In the genomic region with DNA sequence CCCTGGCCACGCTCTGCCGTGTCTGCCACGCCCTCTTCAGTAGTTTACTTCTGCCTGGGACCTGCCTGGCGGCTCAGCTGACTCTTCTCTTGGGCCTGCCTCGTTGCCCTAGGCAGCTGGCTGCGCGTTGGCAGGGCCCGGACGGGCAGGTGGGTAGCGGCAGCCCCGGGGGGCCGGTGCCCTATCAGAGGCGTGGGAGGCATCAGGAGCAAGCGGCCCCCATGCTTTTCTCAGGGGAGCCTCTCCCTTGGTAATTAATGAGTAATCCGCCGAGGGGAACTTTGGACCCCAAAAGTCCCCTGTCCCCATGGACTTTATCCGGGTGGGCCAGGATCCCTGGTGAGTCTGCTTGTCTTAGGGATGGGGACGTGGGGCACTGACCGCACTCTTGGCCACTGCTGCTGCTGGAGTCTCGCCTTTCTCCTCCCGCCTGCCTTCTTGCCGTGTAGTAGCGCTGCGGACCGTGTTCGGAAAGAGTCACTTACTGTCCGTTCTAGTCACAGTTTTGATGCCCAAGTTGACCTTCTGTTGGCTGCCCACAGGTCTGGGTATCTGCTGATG, we compare ENCODE assay signal across 16 cellular contexts. TPM values are rescaled to one million over a fixed set of nuclear protein-coding genes. Genes with fewer than 3 reads are reported as not detected.
DNase-seq lines count a peak whose midpoint lies in the region; ATAC-seq and TF ChIP-seq lines count a peak whose summit lies in the region.
"Had no signal": no experiment of that assay in that cellular context is flagged by ENCODE, and none has a peak within 500 bp of the region (broad histone marks: within the 10 kb centered on the region; RNA-seq: fewer than 3 reads in every experiment).

No MANE protein-coding gene starts in this region.

- peaks cover 21% of the 10 kb centered on the region for H3K36me3 Mint-ChIP-seq in activated CD4-positive, alpha-beta T cell treated with anti-CD3 and anti-CD28 coated beads for 36 hours (ENCODE audit: low read depth)
- peaks cover 46% of the 10 kb centered on the region for H3K36me3 Mint-ChIP-seq in activated CD4-positive, alpha-beta T cell treated with anti-CD3 and anti-CD28 coated beads, Interleukin-2, amount 10 ng/mL, durations not matched to agents 24 days and 14 days (ENCODE audit: low read depth)
- peaks cover 11% of the 10 kb centered on the region for H3K36me3 Mint-ChIP-seq in WTC11
- peaks cover 7% of the 10 kb centered on the region for H3K36me3 Mint-ChIP-seq in stimulated activated effector memory CD8-positive, alpha-beta T cell treated with anti-CD3 and anti-CD28 coated beads, Interleukin-12 subunit alpha, Interleukin-12 subunit beta, amount 100 ng/mL, for 72 hours

- intact Hi-C loops in activated CD4-positive, alpha-beta T cell treated with anti-CD3 and anti-CD28 coated beads for 36 hours (cut with DNase I, micrococcal nuclease): loop anchor here in 1 of 2 experiments (10.0 kb wide), 1 partner anchor 334 kb away; the partner anchor contains the start of gene PRXL2B
- intact Hi-C loops in activated CD4-positive, alpha-beta T cell treated with anti-CD3 and anti-CD28 coated beads, Interleukin-2, amount 10 ng/mL, durations not matched to agents 24 days and 14 days (cut with micrococcal nuclease): no loop called here
- intact Hi-C loops in left colon (cut with DNase I, micrococcal nuclease): no loop called here

- peaks cover 56% of the 10 kb centered on the region for H3K4me1 Mint-ChIP-seq in activated CD4-positive, alpha-beta T cell treated with anti-CD3 and anti-CD28 coated beads for 36 hours
- peaks cover 21% of the 10 kb centered on the region for H3K4me1 Mint-ChIP-seq in activated CD4-positive, alpha-beta T cell treated with anti-CD3 and anti-CD28 coated beads, Interleukin-2, amount 10 ng/mL, durations not matched to agents 24 days and 14 days
- peaks cover 66% of the 10 kb centered on the region for H3K4me1 Mint-ChIP-seq in WTC11
- H3K4me1 Mint-ChIP-seq in stimulated activated effector memory CD8-positive, alpha-beta T cell treated with anti-CD3 and anti-CD28 coated beads, Interleukin-12 subunit alpha, Interleukin-12 subunit beta, amount 100 ng/mL, for 72 hours: peaks cover 50% of the 10 kb centered on the region

- H3K27ac Mint-ChIP-seq in activated CD4-positive, alpha-beta T cell treated with anti-CD3 and anti-CD28 coated beads for 36 hours: peak overlapping the region; percentile 73
- no peak overlapping the region for H3K27ac Mint-ChIP-seq in activated CD4-positive, alpha-beta T cell treated with anti-CD3 and anti-CD28 coated beads, Interleukin-2, amount 10 ng/mL, durations not matched to agents 24 days and 14 days
- H3K27ac Mint-ChIP-seq in WTC11: peak overlapping the region; percentile 84
- H3K27ac Mint-ChIP-seq in stimulated activated effector memory CD8-positive, alpha-beta T cell treated with anti-CD3 and anti-CD28 coated beads, Interleukin-12 subunit alpha, Interleukin-12 subunit beta, amount 100 ng/mL, for 72 hours: peak overlapping the region; percentile 84
- H3K27ac Mint-ChIP-seq: T-helper 2 cell treated with Interferon-gamma antibody and Interleukin-4, amounts not matched to agents 5 μg/mL and 100 μg/mL, for 36 hours had no signal

- POLR2A ChIA-PET in activated CD4-positive, alpha-beta T cell treated with anti-CD3 and anti-CD28 coated beads for 36 hours (lab: Charles Lee): no interaction called here
- POLR2A ChIA-PET in WTC11 (lab: Charles Lee): no interaction called here

- ATAC-seq in activated CD4-positive, alpha-beta T cell treated with anti-CD3 and anti-CD28 coated beads for 36 hours: no peak
- ATAC-seq in WTC11 (no peak), left colon (peak; percentile 67), GM18511 (IDR thresholded peaks at IDR 0.05; ENCODE audit: unreplicated experiment) (no peak)
- no peak for ATAC-seq in stimulated activated effector memory CD8-positive, alpha-beta T cell treated with anti-CD3 and anti-CD28 coated beads, Interleukin-12 subunit alpha, Interleukin-12 subunit beta, amount 100 ng/mL, for 72 hours
- ATAC-seq: K562 had no signal

- H3K27me3 Mint-ChIP-seq in activated CD4-positive, alpha-beta T cell treated with anti-CD3 and anti-CD28 coated beads for 36 hours: no peaks in the 10 kb centered on the region
- no peaks in the 10 kb centered on the region for H3K27me3 Mint-ChIP-seq in activated CD4-positive, alpha-beta T cell treated with anti-CD3 and anti-CD28 coated beads, Interleukin-2, amount 10 ng/mL, durations not matched to agents 24 days and 14 days
- H3K27me3 Mint-ChIP-seq in WTC11 (ENCODE audit: low read depth): no peaks in the 10 kb centered on the region

- H3K4me3 Mint-ChIP-seq in activated CD4-positive, alpha-beta T cell treated with anti-CD3 and anti-CD28 coated beads for 36 hours: no peak overlapping the region
- H3K4me3 Mint-ChIP-seq in activated CD4-positive, alpha-beta T cell treated with anti-CD3 and anti-CD28 coated beads, Interleukin-2, amount 10 ng/mL, durations not matched to agents 24 days and 14 days: no peak overlapping the region
- no peak overlapping the region for H3K4me3 Mint-ChIP-seq in WTC11
- no peak overlapping the region for H3K4me3 Mint-ChIP-seq in stimulated activated effector memory CD8-positive, alpha-beta T cell treated with anti-CD3 and anti-CD28 coated beads, Interleukin-12 subunit alpha, Interleukin-12 subunit beta, amount 100 ng/mL, for 72 hours
- H3K4me3 Mint-ChIP-seq: T-helper 2 cell treated with Interferon-gamma antibody and Interleukin-4, amounts not matched to agents 5 μg/mL and 100 μg/mL, for 36 hours had no signal

- no peak for DNase-seq in activated CD4-positive, alpha-beta T cell treated with anti-CD3 and anti-CD28 coated beads for 36 hours
- DNase-seq in activated CD4-positive, alpha-beta T cell treated with anti-CD3 and anti-CD28 coated beads, Interleukin-2, amount 10 ng/mL, durations not matched to agents 24 days and 14 days: no peak
- no peak for DNase-seq in WTC11 (ENCODE audit: low spot score)
- DNase-seq in left colon: peak in 1 of 2 donors; percentile 45
- no peak for DNase-seq in stimulated activated effector memory CD8-positive, alpha-beta T cell treated with anti-CD3 and anti-CD28 coated beads, Interleukin-12 subunit alpha, Interleukin-12 subunit beta, amount 100 ng/mL, for 72 hours (ENCODE audit: low spot score in 2 of 2)
- no peak for DNase-seq in GM19238 (ENCODE audit: insufficient read length, low spot score)
- DNase-seq in NCI-H226: no peak
- DNase-seq: activated CD4-positive, alpha-beta T cell treated with anti-CD3 and anti-CD28 coated beads, Interleukin-2, amount 50 U/mL, for 4 hours; activated gamma-delta T cell treated with Interleukin-2 at 50 U/mL for 16 hours; caudate nucleus; NCI-H1436 treated with DMSO at 0.1 percent for 48 hours; NCI-H526 treated with DMSO at 0.1 percent for 48 hours; stimulated activated CD4-positive, alpha-beta T cell treated with anti-CD3 and anti-CD28 coated beads, Interleukin-4, amount 100 ng/mL, for 1 hour had no signal

- no peak for TF ChIP-seq CTCF in WTC11 (IDR thresholded peaks at IDR 0.05)

- CTCF ChIA-PET in activated CD4-positive, alpha-beta T cell treated with anti-CD3 and anti-CD28 coated beads for 36 hours (lab: Charles Lee): no interaction called here
- CTCF ChIA-PET in WTC11 (lab: Charles Lee): interaction anchor here (1.6 kb wide), 2 partner anchors 56 to 60 kb away, joined by 3 to 4 read pairs; no protein-coding TSS in a partner anchor

- peaks cover 4% of the 10 kb centered on the region for H3K9me3 Mint-ChIP-seq in activated CD4-positive, alpha-beta T cell treated with anti-CD3 and anti-CD28 coated beads for 36 hours (ENCODE audit: low read depth)
- peaks cover 9% of the 10 kb centered on the region for H3K9me3 Mint-ChIP-seq in activated CD4-positive, alpha-beta T cell treated with anti-CD3 and anti-CD28 coated beads, Interleukin-2, amount 10 ng/mL, durations not matched to agents 24 days and 14 days
- peaks cover 4% of the 10 kb centered on the region for H3K9me3 Mint-ChIP-seq in WTC11
- H3K9me3 Mint-ChIP-seq in stimulated activated effector memory CD8-positive, alpha-beta T cell treated with anti-CD3 and anti-CD28 coated beads, Interleukin-12 subunit alpha, Interleukin-12 subunit beta, amount 100 ng/mL, for 72 hours: no peaks in the 10 kb centered on the region

TF ChIP-seq in WTC11, 78 proteins besides CTCF, POLR2A, EP300 and RAD21 (continues in another document):
- TF ChIP-seq, protein P1, sequence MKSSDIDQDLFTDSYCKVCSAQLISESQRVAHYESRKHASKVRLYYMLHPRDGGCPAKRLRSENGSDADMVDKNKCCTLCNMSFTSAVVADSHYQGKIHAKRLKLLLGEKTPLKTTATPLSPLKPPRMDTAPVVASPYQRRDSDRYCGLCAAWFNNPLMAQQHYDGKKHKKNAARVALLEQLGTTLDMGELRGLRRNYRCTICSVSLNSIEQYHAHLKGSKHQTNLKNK (CRISPR knock-in tag; IDR thresholded peaks at IDR 0.05): no peak
- TF ChIP-seq, protein P2, sequence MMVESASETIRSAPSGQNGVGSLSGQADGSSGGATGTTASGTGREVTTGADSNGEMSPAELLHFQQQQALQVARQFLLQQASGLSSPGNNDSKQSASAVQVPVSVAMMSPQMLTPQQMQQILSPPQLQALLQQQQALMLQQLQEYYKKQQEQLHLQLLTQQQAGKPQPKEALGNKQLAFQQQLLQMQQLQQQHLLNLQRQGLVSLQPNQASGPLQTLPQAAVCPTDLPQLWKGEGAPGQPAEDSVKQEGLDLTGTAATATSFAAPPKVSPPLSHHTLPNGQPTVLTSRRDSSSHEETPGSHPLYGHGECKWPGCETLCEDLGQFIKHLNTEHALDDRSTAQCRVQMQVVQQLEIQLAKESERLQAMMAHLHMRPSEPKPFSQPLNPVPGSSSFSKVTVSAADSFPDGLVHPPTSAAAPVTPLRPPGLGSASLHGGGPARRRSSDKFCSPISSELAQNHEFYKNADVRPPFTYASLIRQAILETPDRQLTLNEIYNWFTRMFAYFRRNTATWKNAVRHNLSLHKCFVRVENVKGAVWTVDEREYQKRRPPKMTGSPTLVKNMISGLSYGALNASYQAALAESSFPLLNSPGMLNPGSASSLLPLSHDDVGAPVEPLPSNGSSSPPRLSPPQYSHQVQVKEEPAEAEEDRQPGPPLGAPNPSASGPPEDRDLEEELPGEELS (CRISPR knock-in tag; IDR thresholded peaks at IDR 0.05): no peak
- no peak for TF ChIP-seq IRF2 (CRISPR knock-in tag; IDR thresholded peaks at IDR 0.05; ENCODE audit: borderline replicate concordance, low read depth)

RNA-seq across cellular contexts. Expression of gene SKI, which starts 22.7 kb away (rescaled TPM):
- 10 to 100 TPM; 28.7 to 34.0 TPM for total RNA-seq in activated CD4-positive, alpha-beta T cell treated with anti-CD3 and anti-CD28 coated beads for 36 hours
- 40.7 and 41.1 TPM in 2 replicates for total RNA-seq in activated CD4-positive, alpha-beta T cell treated with anti-CD3 and anti-CD28 coated beads, Interleukin-2, amount 10 ng/mL, durations not matched to agents 24 days and 14 days
- total RNA-seq in WTC11 (2021) (75.5 to 88.6 TPM (median 75.6 TPM) in 3 replicates), left colon (10 to 100 TPM; 30.2 to 35.5 TPM)

RNA-seq across cellular contexts. Expression of gene FAAP20, which starts 56.2 kb away (rescaled TPM):
- total RNA-seq in activated CD4-positive, alpha-beta T cell treated with anti-CD3 and anti-CD28 coated beads for 36 hours: 10 to 100 TPM; 69.7 to 84.4 TPM
- 55.8 and 60.3 TPM in 2 replicates for total RNA-seq in activated CD4-positive, alpha-beta T cell treated with anti-CD3 and anti-CD28 coated beads, Interleukin-2, amount 10 ng/mL, durations not matched to agents 24 days and 14 days
- total RNA-seq in WTC11 (2021) (133 to 151 TPM (median 150 TPM) in 3 replicates), left colon (10 to 100 TPM; 28.5 to 32.6 TPM)
